Comparison of ENCODE assay signal across 1 cellular context in genomic region chr14:94971750-94972149, GRCh38.
TF ChIP-seq lines count a peak whose summit lies in the region.

No MANE protein-coding gene starts in this region.

TF ChIP-seq in HepG2, 621 proteins besides CTCF, POLR2A, EP300 and RAD21:
- TF ChIP-seq ZNF333 (CRISPR knock-in tag; IDR thresholded peaks at IDR 0.05; ENCODE audit: borderline replicate concordance) = no peak
